In the genomic region with DNA sequence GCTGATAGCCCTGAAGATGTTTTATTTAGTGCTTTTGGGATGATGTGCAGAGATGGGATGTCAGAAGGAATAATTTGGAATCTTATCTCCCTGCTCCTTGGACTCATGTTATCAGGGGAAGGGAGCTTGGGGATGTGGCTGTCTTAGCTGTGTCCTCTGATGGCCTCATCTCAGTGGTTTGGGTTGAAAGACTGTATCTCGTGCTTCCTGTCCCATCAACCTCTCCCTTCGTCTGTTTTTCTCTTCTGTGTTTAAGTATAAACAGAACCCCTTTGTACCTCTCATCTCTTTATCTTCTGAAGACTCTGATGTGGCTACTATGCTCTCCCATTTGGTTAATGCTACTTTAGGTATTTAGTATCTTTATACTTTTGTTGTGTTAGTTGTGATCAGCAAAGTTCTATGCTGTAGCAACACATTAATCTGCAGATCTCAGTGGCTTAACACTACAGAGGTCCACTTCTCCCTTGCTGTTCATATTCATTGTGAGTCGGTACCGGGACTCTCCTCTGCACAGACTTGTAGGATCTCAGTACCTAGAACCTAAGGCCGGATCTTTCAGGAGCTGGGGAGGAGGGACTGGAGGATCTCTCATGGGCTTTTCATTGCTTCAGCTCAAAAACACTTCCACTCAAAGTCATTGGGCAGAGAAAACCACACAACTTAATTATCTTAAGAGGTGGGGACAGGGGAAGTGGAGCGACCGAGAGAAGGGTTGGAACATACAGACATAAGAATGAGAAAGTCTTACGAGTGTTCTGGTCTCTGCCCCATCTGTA, we compare ENCODE assay signal across 1 cellular context.
TF ChIP-seq lines count a peak whose summit lies in the region.

No MANE protein-coding gene starts in this region.

TF ChIP-seq in K562, 482 proteins besides CTCF, POLR2A, EP300 and RAD21 (continued from another document and continues in another):
- peak; percentile 37; the same call in 1 of the 2 replicates for TF ChIP-seq FOSL1 (tag; conservative IDR thresholded peaks at IDR 0.05)
- TF ChIP-seq ZNF589 (CRISPR knock-in tag; IDR thresholded peaks at IDR 0.05; ENCODE audit: low read depth): peak; percentile 66; the same call in 1 of the 2 replicates
- peak; percentile 91 for TF ChIP-seq CTBP1 (IDR thresholded peaks at IDR 0.05; ENCODE audit: borderline replicate concordance)
- TF ChIP-seq MNT (conservative IDR thresholded peaks at IDR 0.05): 0 out of 4 replicates have a peak, but pooled peaks of 1 of the 2 experiments have one; percentile 6
- TF ChIP-seq JUN (IDR thresholded peaks at IDR 0.05; ENCODE audit: borderline replicate concordance, low read depth, low read length): 0 out of 2 replicates have a peak, but pooled peaks have one; percentile 10
- no peak for TF ChIP-seq JUN (CRISPR knock-in tag; IDR thresholded peaks at IDR 0.05; ENCODE audit: borderline replicate concordance)
- peak; percentile 57 for TF ChIP-seq MYC (IDR thresholded peaks at IDR 0.05; ENCODE audit: low read depth, low read length)
- TF ChIP-seq MYC (CRISPR knock-in tag; IDR thresholded peaks at IDR 0.05; ENCODE audit: borderline replicate concordance, low read depth): no peak
- TF ChIP-seq FOXP1 (CRISPR knock-in tag; IDR thresholded peaks at IDR 0.05): no peak
- no peak for TF ChIP-seq FOXM1 (IDR thresholded peaks at IDR 0.05; ENCODE audit: low read depth)
- no peak for TF ChIP-seq FOXM1 (CRISPR knock-in tag; IDR thresholded peaks at IDR 0.05; ENCODE audit: low read depth)
- TF ChIP-seq GATAD2A (IDR thresholded peaks at IDR 0.05): 0 out of 2 replicates have a peak, but pooled peaks have one; percentile 25
- TF ChIP-seq ZNF395 (CRISPR knock-in tag; IDR thresholded peaks at IDR 0.05): no peak
- TF ChIP-seq KLF10 (CRISPR knock-in tag; IDR thresholded peaks at IDR 0.05): no peak
- peak; percentile 69 for TF ChIP-seq CBFA2T3 (IDR thresholded peaks at IDR 0.05)
- TF ChIP-seq, protein P1, sequence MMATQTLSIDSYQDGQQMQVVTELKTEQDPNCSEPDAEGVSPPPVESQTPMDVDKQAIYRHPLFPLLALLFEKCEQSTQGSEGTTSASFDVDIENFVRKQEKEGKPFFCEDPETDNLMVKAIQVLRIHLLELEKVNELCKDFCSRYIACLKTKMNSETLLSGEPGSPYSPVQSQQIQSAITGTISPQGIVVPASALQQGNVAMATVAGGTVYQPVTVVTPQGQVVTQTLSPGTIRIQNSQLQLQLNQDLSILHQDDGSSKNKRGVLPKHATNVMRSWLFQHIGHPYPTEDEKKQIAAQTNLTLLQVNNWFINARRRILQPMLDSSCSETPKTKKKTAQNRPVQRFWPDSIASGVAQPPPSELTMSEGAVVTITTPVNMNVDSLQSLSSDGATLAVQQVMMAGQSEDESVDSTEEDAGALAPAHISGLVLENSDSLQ (IDR thresholded peaks at IDR 0.05): peak; percentile 34
- TF ChIP-seq DPF2 (IDR thresholded peaks at IDR 0.05): peak; percentile 68
- TF ChIP-seq NCOA1 (IDR thresholded peaks at IDR 0.05; ENCODE audit: low read depth): peak; percentile 57; the same call in 1 of the 2 replicates
- 0 out of 2 replicates have a peak, but pooled peaks have one; percentile 14 for TF ChIP-seq MECOM (CRISPR knock-in tag; IDR thresholded peaks at IDR 0.05)
- no peak for TF ChIP-seq HMG20B (CRISPR knock-in tag; IDR thresholded peaks at IDR 0.05)
- peak; percentile 30; the same call in 1 of the 2 replicates for TF ChIP-seq GABPA (tag; conservative IDR thresholded peaks at IDR 0.05; ENCODE audit: low read depth)
- TF ChIP-seq CEBPG (CRISPR knock-in tag; IDR thresholded peaks at IDR 0.05): no peak
- TF ChIP-seq CEBPG (tag; conservative IDR thresholded peaks at IDR 0.05 in 1 of 2, IDR thresholded peaks at IDR 0.05 in 1 of 2): peak in 1 of 2 experiments; percentile 40; a peak in 2 of 4 replicates
- no peak for TF ChIP-seq ZNF584 (CRISPR knock-in tag; IDR thresholded peaks at IDR 0.05; ENCODE audit: low read depth)
- TF ChIP-seq, protein P2, sequence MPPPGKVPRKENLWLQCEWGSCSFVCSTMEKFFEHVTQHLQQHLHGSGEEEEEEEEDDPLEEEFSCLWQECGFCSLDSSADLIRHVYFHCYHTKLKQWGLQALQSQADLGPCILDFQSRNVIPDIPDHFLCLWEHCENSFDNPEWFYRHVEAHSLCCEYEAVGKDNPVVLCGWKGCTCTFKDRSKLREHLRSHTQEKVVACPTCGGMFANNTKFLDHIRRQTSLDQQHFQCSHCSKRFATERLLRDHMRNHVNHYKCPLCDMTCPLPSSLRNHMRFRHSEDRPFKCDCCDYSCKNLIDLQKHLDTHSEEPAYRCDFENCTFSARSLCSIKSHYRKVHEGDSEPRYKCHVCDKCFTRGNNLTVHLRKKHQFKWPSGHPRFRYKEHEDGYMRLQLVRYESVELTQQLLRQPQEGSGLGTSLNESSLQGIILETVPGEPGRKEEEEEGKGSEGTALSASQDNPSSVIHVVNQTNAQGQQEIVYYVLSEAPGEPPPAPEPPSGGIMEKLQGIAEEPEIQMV (tag; conservative IDR thresholded peaks at IDR 0.05; ENCODE audit: low read depth): no peak
- TF ChIP-seq ZNF644 (tag; IDR thresholded peaks at IDR 0.05; ENCODE audit: low read depth): no peak
- TF ChIP-seq BACH1 (tag; IDR thresholded peaks at IDR 0.05): no peak
- peak; percentile 43 for TF ChIP-seq TCF3 (CRISPR knock-in tag; IDR thresholded peaks at IDR 0.05)
- 0 out of 2 replicates have a peak, but pooled peaks have one; percentile 23 for TF ChIP-seq MTA1 (IDR thresholded peaks at IDR 0.05; ENCODE audit: borderline replicate concordance)
- TF ChIP-seq ZSCAN32 (CRISPR knock-in tag; IDR thresholded peaks at IDR 0.05): no peak
- TF ChIP-seq ARID1B (IDR thresholded peaks at IDR 0.05): peak; percentile 68
- 0 out of 2 replicates have a peak, but pooled peaks have one; percentile 47 for TF ChIP-seq JUND (IDR thresholded peaks at IDR 0.05; ENCODE audit: borderline replicate concordance, low read depth, low read length)
- peak; percentile 43; the same call in 2 of the 3 replicates for TF ChIP-seq JUND (tag; IDR thresholded peaks at IDR 0.05; ENCODE audit: borderline replicate concordance, low read depth, low read length)
- peak; percentile 24; the same call in 1 of the 2 replicates for TF ChIP-seq ELF1 (tag; IDR thresholded peaks at IDR 0.05)
- no peak for TF ChIP-seq SNIP1 (IDR thresholded peaks at IDR 0.05; ENCODE audit: low read depth)
- no peak for TF ChIP-seq HMGN3 (IDR thresholded peaks at IDR 0.05; ENCODE audit: borderline replicate concordance, extremely low read depth, insufficient read length, low read depth, low read length)
- peak; percentile 76 for TF ChIP-seq ZNF134 (CRISPR knock-in tag; conservative IDR thresholded peaks at IDR 0.05)
- no peak for TF ChIP-seq PRPF4 (IDR thresholded peaks at IDR 0.05; ENCODE audit: insufficient read depth, low read depth, low read length, poor library complexity, severe bottlenecking)
- peak; percentile 24; the same call in 1 of the 2 replicates for TF ChIP-seq GABPB1 (CRISPR knock-in tag; IDR thresholded peaks at IDR 0.05)
- no peak for TF ChIP-seq TFAM (CRISPR knock-in tag; conservative IDR thresholded peaks at IDR 0.05)
- TF ChIP-seq ETV6 (IDR thresholded peaks at IDR 0.05; ENCODE audit: borderline replicate concordance in 1 of 2, low read depth in 2 of 2, low read length in 1 of 2): no peak
- no peak for TF ChIP-seq ETV6 (CRISPR knock-in tag; IDR thresholded peaks at IDR 0.05; ENCODE audit: borderline replicate concordance)
- 0 out of 2 replicates have a peak, but pooled peaks have one; percentile 39 for TF ChIP-seq LEF1 (IDR thresholded peaks at IDR 0.05)
- TF ChIP-seq PHF8 (IDR thresholded peaks at IDR 0.05; ENCODE audit: borderline replicate concordance, low read length): no peak
- no peak for TF ChIP-seq TSC22D4 (tag; IDR thresholded peaks at IDR 0.05)
- TF ChIP-seq E4F1 (CRISPR knock-in tag; IDR thresholded peaks at IDR 0.05; ENCODE audit: borderline replicate concordance): no peak
- no peak for TF ChIP-seq ZNF407 (IDR thresholded peaks at IDR 0.05; ENCODE audit: low read depth)
- peak; percentile 29 for TF ChIP-seq NCOR1 (IDR thresholded peaks at IDR 0.05)
- no peak for TF ChIP-seq RBM34 (IDR thresholded peaks at IDR 0.05; ENCODE audit: borderline replicate concordance, insufficient read depth, low read length)
- peak; percentile 30 for TF ChIP-seq CCNT2 (IDR thresholded peaks at IDR 0.05; ENCODE audit: borderline replicate concordance, extremely low read depth, insufficient read length, low read depth, low read length)
- no peak for TF ChIP-seq ZNF174 (CRISPR knock-in tag; IDR thresholded peaks at IDR 0.05)
